ENCODE assay signal across 2 cellular contexts in the genomic region with DNA sequence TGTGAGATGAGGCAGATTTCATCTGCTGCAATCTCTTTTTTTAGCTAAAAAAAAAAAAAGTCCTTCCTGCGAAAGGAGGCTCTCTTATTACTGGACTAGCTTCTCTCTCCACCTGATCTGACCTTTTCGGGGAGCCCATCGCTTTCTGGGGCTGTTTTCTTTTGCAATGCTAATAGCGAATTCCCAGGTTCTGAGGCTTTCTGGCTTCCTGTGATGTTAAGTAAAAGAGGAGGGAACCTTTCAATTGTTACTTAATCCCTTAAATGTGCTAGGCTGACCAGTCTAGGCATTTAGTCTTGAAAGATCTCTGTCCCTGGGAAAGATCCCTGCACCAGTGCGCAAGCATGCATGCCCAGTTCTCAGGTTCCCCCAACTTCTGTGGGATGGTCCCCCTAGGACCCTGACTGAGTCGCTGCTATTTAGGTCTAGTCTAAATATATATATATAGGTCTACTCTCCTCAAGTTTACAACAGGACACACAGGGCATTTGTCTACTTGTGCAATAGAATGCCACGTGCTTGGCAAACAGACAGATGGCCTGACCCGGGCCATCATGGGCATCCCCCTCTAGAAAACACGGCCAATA.
TF ChIP-seq lines count a peak whose summit lies in the region.

No MANE protein-coding gene starts in this region.

TF ChIP-seq in WTC11, 78 proteins besides CTCF, POLR2A, EP300 and RAD21:
- TF ChIP-seq, protein P1, sequence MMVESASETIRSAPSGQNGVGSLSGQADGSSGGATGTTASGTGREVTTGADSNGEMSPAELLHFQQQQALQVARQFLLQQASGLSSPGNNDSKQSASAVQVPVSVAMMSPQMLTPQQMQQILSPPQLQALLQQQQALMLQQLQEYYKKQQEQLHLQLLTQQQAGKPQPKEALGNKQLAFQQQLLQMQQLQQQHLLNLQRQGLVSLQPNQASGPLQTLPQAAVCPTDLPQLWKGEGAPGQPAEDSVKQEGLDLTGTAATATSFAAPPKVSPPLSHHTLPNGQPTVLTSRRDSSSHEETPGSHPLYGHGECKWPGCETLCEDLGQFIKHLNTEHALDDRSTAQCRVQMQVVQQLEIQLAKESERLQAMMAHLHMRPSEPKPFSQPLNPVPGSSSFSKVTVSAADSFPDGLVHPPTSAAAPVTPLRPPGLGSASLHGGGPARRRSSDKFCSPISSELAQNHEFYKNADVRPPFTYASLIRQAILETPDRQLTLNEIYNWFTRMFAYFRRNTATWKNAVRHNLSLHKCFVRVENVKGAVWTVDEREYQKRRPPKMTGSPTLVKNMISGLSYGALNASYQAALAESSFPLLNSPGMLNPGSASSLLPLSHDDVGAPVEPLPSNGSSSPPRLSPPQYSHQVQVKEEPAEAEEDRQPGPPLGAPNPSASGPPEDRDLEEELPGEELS (CRISPR knock-in tag; IDR thresholded peaks at IDR 0.05): peak; percentile 78; the same call in 1 of the 2 replicates
- TF ChIP-seq ZNF423 (CRISPR knock-in tag; IDR thresholded peaks at IDR 0.05): no peak

TF ChIP-seq in neural cell, 6 proteins besides CTCF, POLR2A, EP300 and RAD21:
- no peak for TF ChIP-seq TAF1 (IDR thresholded peaks at IDR 0.05; ENCODE audit: low read depth)
- no peak for TF ChIP-seq EZH2 (IDR thresholded peaks at IDR 0.05; ENCODE audit: borderline replicate concordance, insufficient read depth, low read length, poor library complexity, severe bottlenecking)
- no peak for TF ChIP-seq POLR2AphosphoS5 (IDR thresholded peaks at IDR 0.05)
- TF ChIP-seq MXI1 (conservative IDR thresholded peaks at IDR 0.05; ENCODE audit: poor library complexity, severe bottlenecking): no peak
- no peak for TF ChIP-seq SMC3 (conservative IDR thresholded peaks at IDR 0.05; ENCODE audit: poor library complexity)
- TF ChIP-seq, protein P2, sequence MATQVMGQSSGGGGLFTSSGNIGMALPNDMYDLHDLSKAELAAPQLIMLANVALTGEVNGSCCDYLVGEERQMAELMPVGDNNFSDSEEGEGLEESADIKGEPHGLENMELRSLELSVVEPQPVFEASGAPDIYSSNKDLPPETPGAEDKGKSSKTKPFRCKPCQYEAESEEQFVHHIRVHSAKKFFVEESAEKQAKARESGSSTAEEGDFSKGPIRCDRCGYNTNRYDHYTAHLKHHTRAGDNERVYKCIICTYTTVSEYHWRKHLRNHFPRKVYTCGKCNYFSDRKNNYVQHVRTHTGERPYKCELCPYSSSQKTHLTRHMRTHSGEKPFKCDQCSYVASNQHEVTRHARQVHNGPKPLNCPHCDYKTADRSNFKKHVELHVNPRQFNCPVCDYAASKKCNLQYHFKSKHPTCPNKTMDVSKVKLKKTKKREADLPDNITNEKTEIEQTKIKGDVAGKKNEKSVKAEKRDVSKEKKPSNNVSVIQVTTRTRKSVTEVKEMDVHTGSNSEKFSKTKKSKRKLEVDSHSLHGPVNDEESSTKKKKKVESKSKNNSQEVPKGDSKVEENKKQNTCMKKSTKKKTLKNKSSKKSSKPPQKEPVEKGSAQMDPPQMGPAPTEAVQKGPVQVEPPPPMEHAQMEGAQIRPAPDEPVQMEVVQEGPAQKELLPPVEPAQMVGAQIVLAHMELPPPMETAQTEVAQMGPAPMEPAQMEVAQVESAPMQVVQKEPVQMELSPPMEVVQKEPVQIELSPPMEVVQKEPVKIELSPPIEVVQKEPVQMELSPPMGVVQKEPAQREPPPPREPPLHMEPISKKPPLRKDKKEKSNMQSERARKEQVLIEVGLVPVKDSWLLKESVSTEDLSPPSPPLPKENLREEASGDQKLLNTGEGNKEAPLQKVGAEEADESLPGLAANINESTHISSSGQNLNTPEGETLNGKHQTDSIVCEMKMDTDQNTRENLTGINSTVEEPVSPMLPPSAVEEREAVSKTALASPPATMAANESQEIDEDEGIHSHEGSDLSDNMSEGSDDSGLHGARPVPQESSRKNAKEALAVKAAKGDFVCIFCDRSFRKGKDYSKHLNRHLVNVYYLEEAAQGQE (IDR thresholded peaks at IDR 0.05; ENCODE audit: borderline replicate concordance): no peak
